26 cellular contexts compared by ENCODE assay signal in genomic region chr7:115409682-115410426, GRCh38.
A peak's percentile ranks its signal among the peaks of the same experiment; 100 is the strongest.
DNase-seq lines count a peak whose midpoint lies in the region; ATAC-seq and TF ChIP-seq lines count a peak whose summit lies in the region.
"Had no signal": no experiment of that assay in that cellular context is flagged by ENCODE, and none has a peak within 500 bp of the region (broad histone marks: within the 10 kb centered on the region; RNA-seq: fewer than 3 reads in every experiment).

No MANE protein-coding gene starts in this region.

- peak overlapping the region; percentile 87 to 96 (median 93) for H3K27ac Mint-ChIP-seq in immature natural killer cell

- H2AFZ ChIP-seq in GM23248 = no peak overlapping the region

- H3K27me3 Mint-ChIP-seq in immature natural killer cell (ENCODE audit: low read depth in 3 of 3) = peaks cover 6 to 14% (median 7%) of the 10 kb centered on the region in 3 donors
- H3K27me3 Mint-ChIP-seq: IgD-negative memory B cell had no signal

- peak; percentile 49 for DNase-seq in NCI-H69 (lab: John Stamatoyannopoulos, UW)
- peak in 1 of 3 donors; percentile 12 for DNase-seq in immature natural killer cell
- no peak for DNase-seq in activated CD4-positive, CD25-positive, alpha-beta regulatory T cell (lab: John Stamatoyannopoulos, UW)
- DNase-seq in upper lobe of right lung = no peak
- no peak for DNase-seq in GM23248
- DNase-seq: activated CD4-positive, alpha-beta T cell treated with anti-CD3 and anti-CD28 coated beads for 4 hours; activated CD8-positive, alpha-beta memory T cell treated with anti-CD3 and anti-CD28 coated beads for 24 hours; activated naive CD4-positive, alpha-beta T cell treated with Interleukin-2 at 50 U/mL for 16 hours; activated T-cell treated with anti-CD3 and anti-CD28 coated beads, Interleukin-2, amount 50 U/mL, for 1 hour; BE2C; brain microvascular endothelial cell; DMS79 treated with DMSO at 0.1 percent for 48 hours; H7; head of caudate nucleus; kidney glomerular epithelial cell; NCI-H1417; NCI-H510A; stimulated activated CD8-positive, alpha-beta memory T cell treated with anti-CD3 and anti-CD28 coated beads, Interleukin-4, amount 100 ng/mL, for 48 hours; trophoblast cell had no signal

- peak overlapping the region; percentile 69 to 85 (median 77) for H3K4me3 Mint-ChIP-seq in immature natural killer cell

- H3K4me1 Mint-ChIP-seq in immature natural killer cell = peaks cover 35 to 39% of the 10 kb centered on the region in 2 donors

- peaks cover 0 to 4% (median 3%) of the 10 kb centered on the region in 3 donors for H3K36me3 Mint-ChIP-seq in immature natural killer cell

- no peaks in the 10 kb centered on the region for H3K36me3 ChIP-seq in BLaER1 treated with 17β-estradiol and CSF1 and Interleukin-3, amounts not matched to agents 10 nM and 100 nM
- no peaks in the 10 kb centered on the region for H3K36me3 ChIP-seq in upper lobe of right lung
- H3K36me3 ChIP-seq in GM23248 (ENCODE audit: low read depth) = no peaks in the 10 kb centered on the region
- H3K36me3 ChIP-seq: BE2C, brain microvascular endothelial cell, prostate gland, SJSA1 had no signal

- H3K9me2 ChIP-seq in GM23248 (ENCODE audit: insufficient read depth) = no peaks in the 10 kb centered on the region

- TF ChIP-seq CTCF in upper lobe of right lung (IDR thresholded peaks at IDR 0.05) = no peak

- H4K20me1 ChIP-seq in BLaER1 treated with 17β-estradiol and CSF1 and Interleukin-3, amounts not matched to agents 10 nM and 100 nM = no peaks in the 10 kb centered on the region
- H4K20me1 ChIP-seq in GM23248 (ENCODE audit: insufficient read depth) = no peaks in the 10 kb centered on the region

- peaks cover 0 to 4% (median 0%) of the 10 kb centered on the region in 11 experiments; a peak in 2 of 22 replicates for H3K9me3 ChIP-seq in BLaER1 treated with 17β-estradiol and CSF1 and Interleukin-3, amounts not matched to agents 10 nM and 100 nM (replicated peaks in 1 of 11)
- H3K9me3 ChIP-seq in upper lobe of right lung (no peaks in the 10 kb centered on the region), GM23248 (ENCODE audit: low read depth) (no peaks in the 10 kb centered on the region)
- H3K9me3 ChIP-seq: BE2C, prostate gland, SJSA1 had no signal

- H3K4me2 ChIP-seq in BLaER1 treated with 17β-estradiol and CSF1 and Interleukin-3, amounts not matched to agents 10 nM and 100 nM = peak overlapping the region in 8 of 11 experiments; percentile 5 to 73 (median 62); a peak in 14 of 22 replicates
- no peak overlapping the region for H3K4me2 ChIP-seq in GM23248 (ENCODE audit: unreplicated experiment)

- intact Hi-C loops in upper lobe of right lung (cut with DNase I) = no loop called here

- 70 to 81% methylated on average over 3 of the region's 3 CpGs for WGBS in GM23248 (ENCODE audit: low coverage in 1 of 2, low lambda C conversion rate in 2 of 2, missing lambda C conversion rate in 2 of 2), 2 experiments

- peak overlapping the region in 10 of 11 experiments; percentile 40 to 85 (median 72); a peak in 19 of 22 replicates for H3K27ac ChIP-seq in BLaER1 treated with 17β-estradiol and CSF1 and Interleukin-3, amounts not matched to agents 10 nM and 100 nM
- no peak overlapping the region for H3K27ac ChIP-seq in upper lobe of right lung
- H3K27ac ChIP-seq in GM23248 = no peak overlapping the region
- H3K27ac ChIP-seq: brain microvascular endothelial cell, prostate gland, SJSA1 had no signal

- H3K4me3 ChIP-seq in BLaER1 treated with 17β-estradiol and CSF1 and Interleukin-3, amounts not matched to agents 10 nM and 100 nM = no peak overlapping the region
- H3K4me3 ChIP-seq in upper lobe of right lung (no peak overlapping the region), GM23248 (no peak overlapping the region)
- H3K4me3 ChIP-seq: lung, prostate gland, SJSA1 had no signal

- H3K9me3 Mint-ChIP-seq in immature natural killer cell = peaks cover 0 to 2% (median 0%) of the 10 kb centered on the region in 6 donors
- H3K9me3 Mint-ChIP-seq: IgD-negative memory B cell had no signal

- in situ Hi-C loops in GM23248 (cut with MboI) = no loop called here

- H3K4me1 ChIP-seq in BLaER1 treated with 17β-estradiol and CSF1 and Interleukin-3, amounts not matched to agents 10 nM and 100 nM = peaks cover 0 to 30% (median 18%) of the 10 kb centered on the region in 10 experiments; a peak in 16 of 20 replicates
- H3K4me1 ChIP-seq in upper lobe of right lung (no peaks in the 10 kb centered on the region), GM23248 (ENCODE audit: insufficient read depth) (no peaks in the 10 kb centered on the region)
- H3K4me1 ChIP-seq: BE2C, prostate gland, SJSA1 had no signal

- H3K79me2 ChIP-seq in GM23248 (ENCODE audit: insufficient read depth) = no peaks in the 10 kb centered on the region

- H3F3A ChIP-seq in GM23248 (ENCODE audit: insufficient read depth) = no peaks in the 10 kb centered on the region

- peak overlapping the region in 4 of 11 experiments; percentile 50 to 63 (median 56); a peak in 6 of 22 replicates for H3K9ac ChIP-seq in BLaER1 treated with 17β-estradiol and CSF1 and Interleukin-3, amounts not matched to agents 10 nM and 100 nM
- no peak overlapping the region for H3K9ac ChIP-seq in GM23248

- no peaks in the 10 kb centered on the region for H3K27me3 ChIP-seq in BLaER1 treated with 17β-estradiol and CSF1 and Interleukin-3, amounts not matched to agents 10 nM and 100 nM
- H3K27me3 ChIP-seq in upper lobe of right lung (no peaks in the 10 kb centered on the region), GM23248 (replicated peaks; ENCODE audit: insufficient read depth) (no peaks in the 10 kb centered on the region)
- H3K27me3 ChIP-seq: BE2C, brain microvascular endothelial cell, SJSA1 had no signal

- ATAC-seq in HG02870 (IDR thresholded peaks at IDR 0.05; ENCODE audit: unreplicated experiment) (peak; percentile 39), upper lobe of right lung (no peak), GM18517 (IDR thresholded peaks at IDR 0.05; ENCODE audit: unreplicated experiment) (no peak)

Comparison
In these comparisons a context has a peak if more than half of its experiments do, and no peak if none do; other contexts are left out.
1. H3K27ac ChIP-seq: peak in BLaER1 treated with 17β-estradiol and CSF1 and Interleukin-3, amounts not matched to agents 10 nM and 100 nM (10 of 11); none in upper lobe of right lung (single experiment) and GM23248 (single experiment).